ENCODE assay signal across 1 cellular context in the genomic region with DNA sequence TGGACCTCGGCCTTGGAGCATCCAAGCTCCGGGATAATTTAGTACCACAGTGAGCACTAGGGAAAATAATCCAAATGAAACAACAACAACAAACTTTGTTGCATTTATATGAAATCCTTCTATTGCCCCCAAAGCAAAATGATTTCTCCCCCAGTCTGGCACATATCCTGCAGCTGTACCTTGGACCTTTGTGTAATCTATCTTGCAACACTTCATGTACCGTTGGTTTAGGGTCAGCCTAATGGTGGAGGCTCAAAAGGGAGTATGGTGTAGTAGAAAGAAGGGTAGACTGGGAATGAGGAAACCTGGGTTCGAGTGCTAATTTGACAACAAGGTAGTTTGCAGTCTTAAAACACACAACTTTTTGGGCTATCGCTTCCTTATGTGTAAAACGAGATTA.
TF ChIP-seq lines count a peak whose summit lies in the region.

No MANE protein-coding gene starts in this region.

TF ChIP-seq in HepG2, 621 proteins besides CTCF, POLR2A, EP300 and RAD21 (continued from another document):
- TF ChIP-seq, protein P1, sequence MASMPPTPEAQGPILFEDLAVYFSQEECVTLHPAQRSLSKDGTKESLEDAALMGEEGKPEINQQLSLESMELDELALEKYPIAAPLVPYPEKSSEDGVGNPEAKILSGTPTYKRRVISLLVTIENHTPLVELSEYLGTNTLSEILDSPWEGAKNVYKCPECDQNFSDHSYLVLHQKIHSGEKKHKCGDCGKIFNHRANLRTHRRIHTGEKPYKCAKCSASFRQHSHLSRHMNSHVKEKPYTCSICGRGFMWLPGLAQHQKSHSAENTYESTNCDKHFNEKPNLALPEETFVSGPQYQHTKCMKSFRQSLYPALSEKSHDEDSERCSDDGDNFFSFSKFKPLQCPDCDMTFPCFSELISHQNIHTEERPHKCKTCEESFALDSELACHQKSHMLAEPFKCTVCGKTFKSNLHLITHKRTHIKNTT (CRISPR knock-in tag; IDR thresholded peaks at IDR 0.05) = no peak
- no peak for TF ChIP-seq ZC3H4 (CRISPR knock-in tag; IDR thresholded peaks at IDR 0.05; ENCODE audit: borderline replicate concordance)
- TF ChIP-seq CEBPG (CRISPR knock-in tag; IDR thresholded peaks at IDR 0.05) = peak; percentile 49
- no peak for TF ChIP-seq SOX6 (IDR thresholded peaks at IDR 0.05)
- no peak for TF ChIP-seq SOX6 (CRISPR knock-in tag; IDR thresholded peaks at IDR 0.05)
- TF ChIP-seq TARDBP (CRISPR knock-in tag; IDR thresholded peaks at IDR 0.05) = no peak
- TF ChIP-seq SOX5 (CRISPR knock-in tag; IDR thresholded peaks at IDR 0.05; ENCODE audit: borderline replicate concordance) = no peak
- TF ChIP-seq, protein P2, sequence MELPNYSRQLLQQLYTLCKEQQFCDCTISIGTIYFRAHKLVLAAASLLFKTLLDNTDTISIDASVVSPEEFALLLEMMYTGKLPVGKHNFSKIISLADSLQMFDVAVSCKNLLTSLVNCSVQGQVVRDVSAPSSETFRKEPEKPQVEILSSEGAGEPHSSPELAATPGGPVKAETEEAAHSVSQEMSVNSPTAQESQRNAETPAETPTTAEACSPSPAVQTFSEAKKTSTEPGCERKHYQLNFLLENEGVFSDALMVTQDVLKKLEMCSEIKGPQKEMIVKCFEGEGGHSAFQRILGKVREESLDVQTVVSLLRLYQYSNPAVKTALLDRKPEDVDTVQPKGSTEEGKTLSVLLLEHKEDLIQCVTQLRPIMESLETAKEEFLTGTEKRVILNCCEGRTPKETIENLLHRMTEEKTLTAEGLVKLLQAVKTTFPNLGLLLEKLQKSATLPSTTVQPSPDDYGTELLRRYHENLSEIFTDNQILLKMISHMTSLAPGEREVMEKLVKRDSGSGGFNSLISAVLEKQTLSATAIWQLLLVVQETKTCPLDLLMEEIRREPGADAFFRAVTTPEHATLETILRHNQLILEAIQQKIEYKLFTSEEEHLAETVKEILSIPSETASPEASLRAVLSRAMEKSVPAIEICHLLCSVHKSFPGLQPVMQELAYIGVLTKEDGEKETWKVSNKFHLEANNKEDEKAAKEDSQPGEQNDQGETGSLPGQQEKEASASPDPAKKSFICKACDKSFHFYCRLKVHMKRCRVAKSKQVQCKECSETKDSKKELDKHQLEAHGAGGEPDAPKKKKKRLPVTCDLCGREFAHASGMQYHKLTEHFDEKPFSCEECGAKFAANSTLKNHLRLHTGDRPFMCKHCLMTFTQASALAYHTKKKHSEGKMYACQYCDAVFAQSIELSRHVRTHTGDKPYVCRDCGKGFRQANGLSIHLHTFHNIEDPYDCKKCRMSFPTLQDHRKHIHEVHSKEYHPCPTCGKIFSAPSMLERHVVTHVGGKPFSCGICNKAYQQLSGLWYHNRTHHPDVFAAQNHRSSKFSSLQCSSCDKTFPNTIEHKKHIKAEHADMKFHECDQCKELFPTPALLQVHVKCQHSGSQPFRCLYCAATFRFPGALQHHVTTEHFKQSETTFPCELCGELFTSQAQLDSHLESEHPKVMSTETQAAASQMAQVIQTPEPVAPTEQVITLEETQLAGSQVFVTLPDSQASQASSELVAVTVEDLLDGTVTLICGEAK (IDR thresholded peaks at IDR 0.05) = no peak
- TF ChIP-seq, protein P2 (CRISPR knock-in tag; IDR thresholded peaks at IDR 0.05) = no peak
- TF ChIP-seq, protein P3, sequence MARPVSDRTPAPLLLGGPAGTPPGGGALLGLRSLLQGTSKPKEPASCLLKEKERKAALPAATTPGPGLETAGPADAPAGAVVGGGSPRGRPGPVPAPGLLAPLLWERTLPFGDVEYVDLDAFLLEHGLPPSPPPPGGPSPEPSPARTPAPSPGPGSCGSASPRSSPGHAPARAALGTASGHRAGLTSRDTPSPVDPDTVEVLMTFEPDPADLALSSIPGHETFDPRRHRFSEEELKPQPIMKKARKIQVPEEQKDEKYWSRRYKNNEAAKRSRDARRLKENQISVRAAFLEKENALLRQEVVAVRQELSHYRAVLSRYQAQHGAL (CRISPR knock-in tag; IDR thresholded peaks at IDR 0.05; ENCODE audit: not compliant biosample characterization) = no peak
- TF ChIP-seq ZNF143 (CRISPR knock-in tag; IDR thresholded peaks at IDR 0.05) = no peak
- TF ChIP-seq SP5 (CRISPR knock-in tag; IDR thresholded peaks at IDR 0.05; ENCODE audit: borderline replicate concordance, low read depth) = no peak
- TF ChIP-seq ZNF232 (CRISPR knock-in tag; IDR thresholded peaks at IDR 0.05; ENCODE audit: borderline replicate concordance) = no peak
- no peak for TF ChIP-seq ZNF775 (CRISPR knock-in tag; IDR thresholded peaks at IDR 0.05; ENCODE audit: borderline replicate concordance)
- no peak for TF ChIP-seq CHCHD3 (CRISPR knock-in tag; IDR thresholded peaks at IDR 0.05)
- TF ChIP-seq ZNF644 (CRISPR knock-in tag; IDR thresholded peaks at IDR 0.05; ENCODE audit: low read depth) = peak; percentile 41; the same call in 1 of the 2 replicates
- no peak for TF ChIP-seq RXRB (CRISPR knock-in tag; IDR thresholded peaks at IDR 0.05; ENCODE audit: borderline replicate concordance)
- TF ChIP-seq MAZ (IDR thresholded peaks at IDR 0.05; ENCODE audit: borderline replicate concordance, low read depth, low read length) = no peak
- no peak for TF ChIP-seq MAZ (CRISPR knock-in tag; IDR thresholded peaks at IDR 0.05; ENCODE audit: low read depth)
- peak; percentile 87 for TF ChIP-seq ZSCAN22 (CRISPR knock-in tag; IDR thresholded peaks at IDR 0.05)
- no peak for TF ChIP-seq SOX13 (IDR thresholded peaks at IDR 0.05)
- no peak for TF ChIP-seq SOX13 (CRISPR knock-in tag; conservative IDR thresholded peaks at IDR 0.05 in 1 of 2, IDR thresholded peaks at IDR 0.05 in 1 of 2)
- no peak for TF ChIP-seq NFATC3 (CRISPR knock-in tag; IDR thresholded peaks at IDR 0.05)
- TF ChIP-seq ZNF34 (CRISPR knock-in tag; IDR thresholded peaks at IDR 0.05; ENCODE audit: borderline replicate concordance) = no peak
- TF ChIP-seq, protein P4, sequence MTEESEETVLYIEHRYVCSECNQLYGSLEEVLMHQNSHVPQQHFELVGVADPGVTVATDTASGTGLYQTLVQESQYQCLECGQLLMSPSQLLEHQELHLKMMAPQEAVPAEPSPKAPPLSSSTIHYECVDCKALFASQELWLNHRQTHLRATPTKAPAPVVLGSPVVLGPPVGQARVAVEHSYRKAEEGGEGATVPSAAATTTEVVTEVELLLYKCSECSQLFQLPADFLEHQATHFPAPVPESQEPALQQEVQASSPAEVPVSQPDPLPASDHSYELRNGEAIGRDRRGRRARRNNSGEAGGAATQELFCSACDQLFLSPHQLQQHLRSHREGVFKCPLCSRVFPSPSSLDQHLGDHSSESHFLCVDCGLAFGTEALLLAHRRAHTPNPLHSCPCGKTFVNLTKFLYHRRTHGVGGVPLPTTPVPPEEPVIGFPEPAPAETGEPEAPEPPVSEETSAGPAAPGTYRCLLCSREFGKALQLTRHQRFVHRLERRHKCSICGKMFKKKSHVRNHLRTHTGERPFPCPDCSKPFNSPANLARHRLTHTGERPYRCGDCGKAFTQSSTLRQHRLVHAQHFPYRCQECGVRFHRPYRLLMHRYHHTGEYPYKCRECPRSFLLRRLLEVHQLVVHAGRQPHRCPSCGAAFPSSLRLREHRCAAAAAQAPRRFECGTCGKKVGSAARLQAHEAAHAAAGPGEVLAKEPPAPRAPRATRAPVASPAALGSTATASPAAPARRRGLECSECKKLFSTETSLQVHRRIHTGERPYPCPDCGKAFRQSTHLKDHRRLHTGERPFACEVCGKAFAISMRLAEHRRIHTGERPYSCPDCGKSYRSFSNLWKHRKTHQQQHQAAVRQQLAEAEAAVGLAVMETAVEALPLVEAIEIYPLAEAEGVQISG (CRISPR knock-in tag; IDR thresholded peaks at IDR 0.05) = no peak
- no peak for TF ChIP-seq NFKBIZ (CRISPR knock-in tag; IDR thresholded peaks at IDR 0.05)
- TF ChIP-seq ZIK1 (CRISPR knock-in tag; IDR thresholded peaks at IDR 0.05; ENCODE audit: borderline replicate concordance, low read depth) = no peak
- TF ChIP-seq SP140L (CRISPR knock-in tag; IDR thresholded peaks at IDR 0.05; ENCODE audit: borderline replicate concordance) = no peak
- no peak for TF ChIP-seq ZNF30 (CRISPR knock-in tag; IDR thresholded peaks at IDR 0.05)
- TF ChIP-seq, protein P5, sequence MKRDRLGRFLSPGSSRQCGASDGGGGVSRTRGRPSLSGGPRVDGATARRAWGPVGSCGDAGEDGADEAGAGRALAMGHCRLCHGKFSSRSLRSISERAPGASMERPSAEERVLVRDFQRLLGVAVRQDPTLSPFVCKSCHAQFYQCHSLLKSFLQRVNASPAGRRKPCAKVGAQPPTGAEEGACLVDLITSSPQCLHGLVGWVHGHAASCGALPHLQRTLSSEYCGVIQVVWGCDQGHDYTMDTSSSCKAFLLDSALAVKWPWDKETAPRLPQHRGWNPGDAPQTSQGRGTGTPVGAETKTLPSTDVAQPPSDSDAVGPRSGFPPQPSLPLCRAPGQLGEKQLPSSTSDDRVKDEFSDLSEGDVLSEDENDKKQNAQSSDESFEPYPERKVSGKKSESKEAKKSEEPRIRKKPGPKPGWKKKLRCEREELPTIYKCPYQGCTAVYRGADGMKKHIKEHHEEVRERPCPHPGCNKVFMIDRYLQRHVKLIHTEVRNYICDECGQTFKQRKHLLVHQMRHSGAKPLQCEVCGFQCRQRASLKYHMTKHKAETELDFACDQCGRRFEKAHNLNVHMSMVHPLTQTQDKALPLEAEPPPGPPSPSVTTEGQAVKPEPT (CRISPR knock-in tag; IDR thresholded peaks at IDR 0.05; ENCODE audit: low read depth) = no peak
- TF ChIP-seq PHF20 (CRISPR knock-in tag; IDR thresholded peaks at IDR 0.05) = no peak
- TF ChIP-seq, protein P6, sequence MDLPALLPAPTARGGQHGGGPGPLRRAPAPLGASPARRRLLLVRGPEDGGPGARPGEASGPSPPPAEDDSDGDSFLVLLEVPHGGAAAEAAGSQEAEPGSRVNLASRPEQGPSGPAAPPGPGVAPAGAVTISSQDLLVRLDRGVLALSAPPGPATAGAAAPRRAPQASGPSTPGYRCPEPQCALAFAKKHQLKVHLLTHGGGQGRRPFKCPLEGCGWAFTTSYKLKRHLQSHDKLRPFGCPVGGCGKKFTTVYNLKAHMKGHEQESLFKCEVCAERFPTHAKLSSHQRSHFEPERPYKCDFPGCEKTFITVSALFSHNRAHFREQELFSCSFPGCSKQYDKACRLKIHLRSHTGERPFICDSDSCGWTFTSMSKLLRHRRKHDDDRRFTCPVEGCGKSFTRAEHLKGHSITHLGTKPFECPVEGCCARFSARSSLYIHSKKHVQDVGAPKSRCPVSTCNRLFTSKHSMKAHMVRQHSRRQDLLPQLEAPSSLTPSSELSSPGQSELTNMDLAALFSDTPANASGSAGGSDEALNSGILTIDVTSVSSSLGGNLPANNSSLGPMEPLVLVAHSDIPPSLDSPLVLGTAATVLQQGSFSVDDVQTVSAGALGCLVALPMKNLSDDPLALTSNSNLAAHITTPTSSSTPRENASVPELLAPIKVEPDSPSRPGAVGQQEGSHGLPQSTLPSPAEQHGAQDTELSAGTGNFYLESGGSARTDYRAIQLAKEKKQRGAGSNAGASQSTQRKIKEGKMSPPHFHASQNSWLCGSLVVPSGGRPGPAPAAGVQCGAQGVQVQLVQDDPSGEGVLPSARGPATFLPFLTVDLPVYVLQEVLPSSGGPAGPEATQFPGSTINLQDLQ (CRISPR knock-in tag; IDR thresholded peaks at IDR 0.05) = no peak
- no peak for TF ChIP-seq CBX1 (IDR thresholded peaks at IDR 0.05; ENCODE audit: low read depth)
- TF ChIP-seq KDM6A (CRISPR knock-in tag; IDR thresholded peaks at IDR 0.05; ENCODE audit: low read depth) = no peak
- TF ChIP-seq, protein P7, sequence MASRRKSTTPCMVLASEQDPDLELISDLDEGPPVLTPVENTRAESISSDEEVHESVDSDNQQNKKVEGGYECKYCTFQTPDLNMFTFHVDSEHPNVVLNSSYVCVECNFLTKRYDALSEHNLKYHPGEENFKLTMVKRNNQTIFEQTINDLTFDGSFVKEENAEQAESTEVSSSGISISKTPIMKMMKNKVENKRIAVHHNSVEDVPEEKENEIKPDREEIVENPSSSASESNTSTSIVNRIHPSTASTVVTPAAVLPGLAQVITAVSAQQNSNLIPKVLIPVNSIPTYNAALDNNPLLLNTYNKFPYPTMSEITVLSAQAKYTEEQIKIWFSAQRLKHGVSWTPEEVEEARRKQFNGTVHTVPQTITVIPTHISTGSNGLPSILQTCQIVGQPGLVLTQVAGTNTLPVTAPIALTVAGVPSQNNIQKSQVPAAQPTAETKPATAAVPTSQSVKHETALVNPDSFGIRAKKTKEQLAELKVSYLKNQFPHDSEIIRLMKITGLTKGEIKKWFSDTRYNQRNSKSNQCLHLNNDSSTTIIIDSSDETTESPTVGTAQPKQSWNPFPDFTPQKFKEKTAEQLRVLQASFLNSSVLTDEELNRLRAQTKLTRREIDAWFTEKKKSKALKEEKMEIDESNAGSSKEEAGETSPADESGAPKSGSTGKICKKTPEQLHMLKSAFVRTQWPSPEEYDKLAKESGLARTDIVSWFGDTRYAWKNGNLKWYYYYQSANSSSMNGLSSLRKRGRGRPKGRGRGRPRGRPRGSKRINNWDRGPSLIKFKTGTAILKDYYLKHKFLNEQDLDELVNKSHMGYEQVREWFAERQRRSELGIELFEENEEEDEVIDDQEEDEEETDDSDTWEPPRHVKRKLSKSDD (CRISPR knock-in tag; IDR thresholded peaks at IDR 0.05; ENCODE audit: low read depth) = no peak
- no peak for TF ChIP-seq ZNF225 (CRISPR knock-in tag; IDR thresholded peaks at IDR 0.05)
- TF ChIP-seq SUZ12 (IDR thresholded peaks at IDR 0.05; ENCODE audit: low read depth, low read length) = no peak
- TF ChIP-seq, protein P8, sequence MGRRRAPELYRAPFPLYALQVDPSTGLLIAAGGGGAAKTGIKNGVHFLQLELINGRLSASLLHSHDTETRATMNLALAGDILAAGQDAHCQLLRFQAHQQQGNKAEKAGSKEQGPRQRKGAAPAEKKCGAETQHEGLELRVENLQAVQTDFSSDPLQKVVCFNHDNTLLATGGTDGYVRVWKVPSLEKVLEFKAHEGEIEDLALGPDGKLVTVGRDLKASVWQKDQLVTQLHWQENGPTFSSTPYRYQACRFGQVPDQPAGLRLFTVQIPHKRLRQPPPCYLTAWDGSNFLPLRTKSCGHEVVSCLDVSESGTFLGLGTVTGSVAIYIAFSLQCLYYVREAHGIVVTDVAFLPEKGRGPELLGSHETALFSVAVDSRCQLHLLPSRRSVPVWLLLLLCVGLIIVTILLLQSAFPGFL (CRISPR knock-in tag; IDR thresholded peaks at IDR 0.05) = no peak
